In the genomic region with DNA sequence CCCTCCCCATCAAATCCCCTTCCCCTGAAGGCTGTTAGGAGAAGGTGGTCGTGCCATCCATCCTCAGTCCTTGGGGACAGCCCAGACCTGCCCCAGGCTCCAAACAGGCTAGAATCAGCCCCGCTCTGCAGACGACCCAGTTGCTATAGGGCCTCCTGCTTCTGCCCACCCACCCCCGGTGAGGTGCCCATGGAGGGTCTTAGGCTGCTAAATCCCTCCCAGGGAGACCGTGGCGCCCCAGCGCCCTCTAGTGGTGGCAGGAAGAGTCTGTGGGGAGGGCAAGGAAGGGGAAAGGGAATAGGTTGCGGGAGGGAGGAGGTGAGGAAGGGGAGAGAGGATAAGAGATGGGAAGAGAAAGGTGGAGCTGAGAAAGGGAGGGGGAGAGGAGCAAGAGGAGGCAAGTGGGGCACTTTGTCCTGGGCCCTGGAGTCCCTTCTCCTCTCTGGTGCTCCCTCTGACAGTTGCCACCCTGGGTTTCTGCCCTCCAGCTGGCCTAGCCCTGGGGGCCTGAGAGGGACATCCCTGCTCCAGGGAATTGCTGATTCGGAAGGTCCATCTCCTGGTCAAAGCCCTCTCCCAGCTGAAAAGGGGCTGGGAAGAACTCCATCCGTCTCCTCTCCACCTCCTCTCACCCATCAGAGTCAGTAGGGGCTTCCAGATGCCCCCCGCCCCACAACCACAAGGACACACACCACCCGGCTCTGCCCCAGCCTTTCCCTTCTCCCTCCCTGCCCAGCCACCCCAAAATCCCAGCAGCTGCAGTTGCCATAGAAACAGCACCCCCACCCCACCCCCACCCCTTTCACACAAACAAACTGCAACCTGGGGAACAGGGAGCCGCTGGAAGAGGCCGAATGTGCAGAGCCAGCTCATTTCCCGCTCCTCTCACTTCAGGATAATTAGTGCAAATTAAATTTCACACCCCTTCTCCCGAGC, we compare ENCODE assay signal across 9 cellular contexts. TPM values are rescaled to one million over a fixed set of nuclear protein-coding genes. Genes with fewer than 3 reads are reported as not detected.
DNase-seq lines count a peak whose midpoint lies in the region; ATAC-seq and TF ChIP-seq lines count a peak whose summit lies in the region.
"Had no signal": no experiment of that assay in that cellular context is flagged by ENCODE, and none has a peak within 500 bp of the region (broad histone marks: within the 10 kb centered on the region; RNA-seq: fewer than 3 reads in every experiment).

No MANE protein-coding gene starts in this region.

- H3K36me3 ChIP-seq in DOHH2 (ENCODE audit: control insufficient read depth, low read length): no peaks in the 10 kb centered on the region
- no peaks in the 10 kb centered on the region for H3K36me3 ChIP-seq in MG63

- H3K4me3 ChIP-seq in DOHH2 (ENCODE audit: low read length) (no peak overlapping the region), MG63 (no peak overlapping the region), foreskin fibroblast (ENCODE audit: low read depth in 1 of 2, low read length in 2 of 2) (no peak overlapping the region)

- no peak overlapping the region for H3K4me3 Mint-ChIP-seq in progenitor cell of endocrine pancreas (ENCODE audit: low read depth)
- H3K4me3 Mint-ChIP-seq: naive thymus-derived CD8-positive, alpha-beta T cell had no signal

- TF ChIP-seq CTCF in DOHH2 (IDR thresholded peaks at IDR 0.05; ENCODE audit: low read depth, low read length, poor library complexity, severe bottlenecking) (peak; percentile 98), foreskin fibroblast (IDR thresholded peaks at IDR 0.05; ENCODE audit: low read depth, low read length) (peak; percentile 84), progenitor cell of endocrine pancreas (IDR thresholded peaks at IDR 0.05; ENCODE audit: unreplicated experiment) (peak; percentile 71)

- no peaks in the 10 kb centered on the region for H3K4me1 ChIP-seq in DOHH2 (ENCODE audit: control insufficient read depth, low read length)

- H3K27me3 Mint-ChIP-seq in progenitor cell of endocrine pancreas: peaks cover 58% of the 10 kb centered on the region

- H3K9me3 ChIP-seq in DOHH2 (ENCODE audit: control insufficient read depth, insufficient read depth, low read length) (no peaks in the 10 kb centered on the region), MG63 (0 out of 2 replicates have a peak, but pooled peaks cover 2% of the 10 kb centered on the region)

- peak; percentile 10 for DNase-seq in MG63
- DNase-seq in activated CD8-positive, alpha-beta memory T cell treated with anti-CD3 and anti-CD28 coated beads for 48 hours (ENCODE audit: low read depth in 2 of 3, low spot score in 2 of 3): peak in 2 of 3 experiments; percentile 23 to 39
- peak in 1 of 2 donors; percentile 57 for DNase-seq in foreskin fibroblast
- peak; percentile 28 for DNase-seq in progenitor cell of endocrine pancreas (ENCODE audit: low spot score, unreplicated experiment)
- DNase-seq in NCI-H2107 treated with DMSO at 0.1 percent for 48 hours (lab: John Stamatoyannopoulos, UW; ENCODE audit: unreplicated experiment): no peak

- H3K4me2 ChIP-seq in DOHH2 (ENCODE audit: low read length): no peak overlapping the region

- H3K4me1 Mint-ChIP-seq in progenitor cell of endocrine pancreas (ENCODE audit: low read depth): no peaks in the 10 kb centered on the region
- H3K4me1 Mint-ChIP-seq: naive thymus-derived CD8-positive, alpha-beta T cell had no signal

- H3K27ac Mint-ChIP-seq in progenitor cell of endocrine pancreas: no peak overlapping the region
- H3K27ac Mint-ChIP-seq: naive thymus-derived CD8-positive, alpha-beta T cell had no signal

- H3K27me3 ChIP-seq in DOHH2 (ENCODE audit: control insufficient read depth, low read length) (peaks cover 2% of the 10 kb centered on the region; the same call in 1 of the 2 replicates), MG63 (no peaks in the 10 kb centered on the region)

- H4K20me1 ChIP-seq in DOHH2 (ENCODE audit: control insufficient read depth, insufficient read depth, low read depth, low read length): no peaks in the 10 kb centered on the region

- H3K27ac ChIP-seq in DOHH2 (ENCODE audit: low read depth, low read length): no peak overlapping the region

- no peaks in the 10 kb centered on the region for H3K79me2 ChIP-seq in DOHH2 (ENCODE audit: control insufficient read depth, low read length)

- no peaks in the 10 kb centered on the region for H3K36me3 Mint-ChIP-seq in progenitor cell of endocrine pancreas (ENCODE audit: insufficient read depth)
- H3K36me3 Mint-ChIP-seq: naive thymus-derived CD8-positive, alpha-beta T cell had no signal

- no peaks in the 10 kb centered on the region for H3F3A ChIP-seq in DOHH2 (ENCODE audit: control insufficient read depth, insufficient read depth)

- H3K9me3 Mint-ChIP-seq in progenitor cell of endocrine pancreas (ENCODE audit: low read depth): no peaks in the 10 kb centered on the region

- ATAC-seq in GM18867 (IDR thresholded peaks at IDR 0.05; ENCODE audit: unreplicated experiment): no peak
- ATAC-seq in GM18517 (IDR thresholded peaks at IDR 0.05; ENCODE audit: unreplicated experiment): no peak
- ATAC-seq: naive thymus-derived CD8-positive, alpha-beta T cell had no signal

- H3K9me2 ChIP-seq in DOHH2 (replicated peaks; ENCODE audit: control insufficient read depth, low read length): no peaks in the 10 kb centered on the region

RNA-seq across cellular contexts. Expression of a gene that starts 55.4 kb away (rescaled TPM):
- 20.5 and 31.6 TPM in 2 replicates for total RNA-seq in MG63 (2014; rRNA removed; shearing (Covaris generic); ENCODE audit: low replicate concordance)
- 67.2 and 69.2 TPM in 2 replicates for total RNA-seq in progenitor cell of endocrine pancreas
